11 cellular contexts compared by ENCODE assay signal in genomic region chr6:3518356-3518841, GRCh38.
DNase-seq lines count a peak whose midpoint lies in the region; ATAC-seq and TF ChIP-seq lines count a peak whose summit lies in the region.
"Had no signal": no experiment of that assay in that cellular context is flagged by ENCODE, and none has a peak within 500 bp of the region (broad histone marks: within the 10 kb centered on the region; RNA-seq: fewer than 3 reads in every experiment).

No MANE protein-coding gene starts in this region.

- CTCF ChIA-PET in activated CD4-positive, alpha-beta memory T cell treated with anti-CD3 and anti-CD28 coated beads for 36 hours (lab: Charles Lee): no interaction called here
- CTCF ChIA-PET in activated CD4-positive, alpha-beta T cell treated with anti-CD3 and anti-CD28 coated beads for 36 hours (lab: Charles Lee): no interaction called here

- DNase-seq in AG20443 (ENCODE audit: low spot score) (peak; percentile 91), NCI-H1694 (lab: John Stamatoyannopoulos, UW) (peak; percentile 45), cerebellum (ENCODE audit: low spot score) (peak; percentile 57), mucosa of descending colon (peak; percentile 45 to 65 (median 61)), NOMO-1 treated with DMSO at 0.1 percent for 48 hours (lab: John Stamatoyannopoulos, UW; ENCODE audit: unreplicated experiment) (no peak), NCI-H2196 treated with DMSO at 0.1 percent for 48 hours (lab: John Stamatoyannopoulos, UW; ENCODE audit: unreplicated experiment) (no peak)
- no peak for DNase-seq in activated CD4-positive, alpha-beta memory T cell treated with anti-CD3 and anti-CD28 coated beads for 36 hours
- DNase-seq in activated CD4-positive, alpha-beta T cell treated with anti-CD3 and anti-CD28 coated beads for 36 hours: no peak
- DNase-seq: DMS79, NCI-H2081 treated with DMSO at 0.1 percent for 48 hours had no signal

- no peaks in the 10 kb centered on the region for H3K4me1 Mint-ChIP-seq in activated CD4-positive, alpha-beta memory T cell treated with anti-CD3 and anti-CD28 coated beads for 36 hours (ENCODE audit: low read depth)
- H3K4me1 Mint-ChIP-seq in activated CD4-positive, alpha-beta T cell treated with anti-CD3 and anti-CD28 coated beads for 36 hours: no peaks in the 10 kb centered on the region

- no peaks in the 10 kb centered on the region for H3K4me1 ChIP-seq in mucosa of descending colon (ENCODE audit: low read depth)
- H3K4me1 ChIP-seq: parathyroid adenoma had no signal

- no peaks in the 10 kb centered on the region for H3K36me3 ChIP-seq in mucosa of descending colon (ENCODE audit: low read depth)

- H3K4me3 ChIP-seq in mucosa of descending colon: no peak overlapping the region

- peaks cover 16% of the 10 kb centered on the region for H3K27me3 Mint-ChIP-seq in activated CD4-positive, alpha-beta memory T cell treated with anti-CD3 and anti-CD28 coated beads for 36 hours
- H3K27me3 Mint-ChIP-seq in activated CD4-positive, alpha-beta T cell treated with anti-CD3 and anti-CD28 coated beads for 36 hours: peaks cover 19% of the 10 kb centered on the region

- POLR2A ChIA-PET in activated CD4-positive, alpha-beta memory T cell treated with anti-CD3 and anti-CD28 coated beads for 36 hours (lab: Charles Lee): no interaction called here
- POLR2A ChIA-PET in activated CD4-positive, alpha-beta T cell treated with anti-CD3 and anti-CD28 coated beads for 36 hours (lab: Charles Lee): no interaction called here

- H3K27ac Mint-ChIP-seq in activated CD4-positive, alpha-beta memory T cell treated with anti-CD3 and anti-CD28 coated beads for 36 hours: no peak overlapping the region
- no peak overlapping the region for H3K27ac Mint-ChIP-seq in activated CD4-positive, alpha-beta T cell treated with anti-CD3 and anti-CD28 coated beads for 36 hours

- intact Hi-C loops in mucosa of descending colon (cut with DNase I, micrococcal nuclease): no loop called here
- intact Hi-C loops in activated CD4-positive, alpha-beta memory T cell treated with anti-CD3 and anti-CD28 coated beads for 36 hours (cut with micrococcal nuclease): loop anchor here (10.0 kb wide), 1 partner anchor 104 kb away; no protein-coding TSS in a partner anchor
- intact Hi-C loops in activated CD4-positive, alpha-beta T cell treated with anti-CD3 and anti-CD28 coated beads for 36 hours (cut with DNase I, micrococcal nuclease): no loop called here

- no peaks in the 10 kb centered on the region for H3K36me3 Mint-ChIP-seq in activated CD4-positive, alpha-beta memory T cell treated with anti-CD3 and anti-CD28 coated beads for 36 hours
- no peaks in the 10 kb centered on the region for H3K36me3 Mint-ChIP-seq in activated CD4-positive, alpha-beta T cell treated with anti-CD3 and anti-CD28 coated beads for 36 hours (ENCODE audit: low read depth)

- no peaks in the 10 kb centered on the region for H3K9me3 ChIP-seq in mucosa of descending colon

- TF ChIP-seq CTCF in mucosa of descending colon (IDR thresholded peaks at IDR 0.05): no peak

- peak; percentile 95 for ATAC-seq in mucosa of descending colon
- no peak for ATAC-seq in activated CD4-positive, alpha-beta T cell treated with anti-CD3 and anti-CD28 coated beads for 36 hours

- no peaks in the 10 kb centered on the region for H3K9me3 Mint-ChIP-seq in activated CD4-positive, alpha-beta memory T cell treated with anti-CD3 and anti-CD28 coated beads for 36 hours
- H3K9me3 Mint-ChIP-seq in activated CD4-positive, alpha-beta T cell treated with anti-CD3 and anti-CD28 coated beads for 36 hours (ENCODE audit: low read depth): no peaks in the 10 kb centered on the region

- H3K4me3 Mint-ChIP-seq in activated CD4-positive, alpha-beta memory T cell treated with anti-CD3 and anti-CD28 coated beads for 36 hours: no peak overlapping the region
- no peak overlapping the region for H3K4me3 Mint-ChIP-seq in activated CD4-positive, alpha-beta T cell treated with anti-CD3 and anti-CD28 coated beads for 36 hours

Comparison
In these comparisons a context has a peak if more than half of its experiments do, and no peak if none do; other contexts are left out.
1. DNase-seq: peak in AG20443 (single experiment), NCI-H1694 (single experiment), cerebellum (single experiment) and mucosa of descending colon (3 of 3); none in activated CD4-positive, alpha-beta memory T cell treated with anti-CD3 and anti-CD28 coated beads for 36 hours (single experiment), NOMO-1 treated with DMSO at 0.1 percent for 48 hours (single experiment), NCI-H2196 treated with DMSO at 0.1 percent for 48 hours (single experiment) and activated CD4-positive, alpha-beta T cell treated with anti-CD3 and anti-CD28 coated beads for 36 hours (single experiment).